1 cellular context compared by ENCODE assay signal in genomic region chr17:39927101-39927927, GRCh38.
TF ChIP-seq lines count a peak whose summit lies in the region.

Gene LRRC3C, plus strand, starts transcription at chr17:39927732. Its CDS starts 13,792 bp downstream, at chr17:39941524.
A gene with protein sequence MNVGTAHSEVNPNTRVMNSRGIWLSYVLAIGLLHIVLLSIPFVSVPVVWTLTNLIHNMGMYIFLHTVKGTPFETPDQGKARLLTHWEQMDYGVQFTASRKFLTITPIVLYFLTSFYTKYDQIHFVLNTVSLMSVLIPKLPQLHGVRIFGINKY (minus strand): TSS chr17:39927601. CDS start chr17:39924203, 3,398 bp downstream.

TF ChIP-seq in SK-N-SH, 30 proteins besides CTCF, POLR2A, EP300 and RAD21 (continued from another document):
- TF ChIP-seq, protein P1, sequence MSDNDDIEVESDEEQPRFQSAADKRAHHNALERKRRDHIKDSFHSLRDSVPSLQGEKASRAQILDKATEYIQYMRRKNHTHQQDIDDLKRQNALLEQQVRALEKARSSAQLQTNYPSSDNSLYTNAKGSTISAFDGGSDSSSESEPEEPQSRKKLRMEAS (IDR thresholded peaks at IDR 0.05; ENCODE audit: low read depth) = no peak
- TF ChIP-seq RFX5 (IDR thresholded peaks at IDR 0.05; ENCODE audit: low read length) = no peak
- no peak for TF ChIP-seq EZH2phosphoT487 (IDR thresholded peaks at IDR 0.05; ENCODE audit: borderline replicate concordance, low read depth)
- peak; percentile 94 for TF ChIP-seq CHD2 (IDR thresholded peaks at IDR 0.05; ENCODE audit: low read length, partially characterized antibody)
- no peak for TF ChIP-seq MEF2A (IDR thresholded peaks at IDR 0.05; ENCODE audit: borderline replicate concordance, low read depth)
- peak; percentile 55 for TF ChIP-seq GABPA (IDR thresholded peaks at IDR 0.05; ENCODE audit: low read depth)
- TF ChIP-seq RCOR1 (IDR thresholded peaks at IDR 0.05; ENCODE audit: low read length) = no peak
- no peak for TF ChIP-seq IRF3 (IDR thresholded peaks at IDR 0.05; ENCODE audit: low read depth, low read length)
- no peak for TF ChIP-seq TEAD4 (IDR thresholded peaks at IDR 0.05; ENCODE audit: borderline replicate concordance, insufficient read depth)
- peak; percentile 72; the same call in 1 of the 2 replicates for TF ChIP-seq SIN3A (IDR thresholded peaks at IDR 0.05; ENCODE audit: borderline replicate concordance, low read depth, low read length)
- TF ChIP-seq NRF1 (IDR thresholded peaks at IDR 0.05; ENCODE audit: low read depth, low read length) = peak; percentile 11; the same call in 1 of the 2 replicates
- TF ChIP-seq FOXJ3 (CRISPR knock-in tag; IDR thresholded peaks at IDR 0.05) = no peak
- TF ChIP-seq POLR2AphosphoS5 (IDR thresholded peaks at IDR 0.05; ENCODE audit: low read depth, low read length) = peak; percentile 65
